9 cellular contexts compared by ENCODE assay signal in genomic region chr2:202037086-202037485, GRCh38. TPM values are rescaled to one million over a fixed set of nuclear protein-coding genes. Genes with fewer than 3 reads are reported as not detected.
DNase-seq lines count a peak whose midpoint lies in the region; ATAC-seq and TF ChIP-seq lines count a peak whose summit lies in the region.
"Had no signal": no experiment of that assay in that cellular context is flagged by ENCODE, and none has a peak within 500 bp of the region (broad histone marks: within the 10 kb centered on the region; RNA-seq: fewer than 3 reads in every experiment).

No MANE protein-coding gene starts in this region.

- no peak for TF ChIP-seq CTCF in breast epithelium (IDR thresholded peaks at IDR 0.05)
- no peak for TF ChIP-seq CTCF in MCF 10A (IDR thresholded peaks at IDR 0.05; ENCODE audit: unreplicated experiment)
- no peak for TF ChIP-seq CTCF in astrocyte of the spinal cord (IDR thresholded peaks at IDR 0.05; ENCODE audit: low read depth, low read length)
- TF ChIP-seq CTCF in left lung (IDR thresholded peaks at IDR 0.05): no peak
- TF ChIP-seq CTCF in tibial artery (IDR thresholded peaks at IDR 0.05): no peak

- H3K27ac ChIP-seq in breast epithelium: peak overlapping the region; percentile 99
- H3K27ac ChIP-seq in left lung: no peak overlapping the region
- peak overlapping the region; percentile 58 to 99 for H3K27ac ChIP-seq in tibial artery

- CTCF ChIA-PET in MCF 10A (lab: Yijun Ruan, JAX): no interaction called here

- peak overlapping the region; percentile 60 to 92 (median 84) for H3K4me3 ChIP-seq in breast epithelium
- peak overlapping the region; percentile 73 for H3K4me3 ChIP-seq in astrocyte of the spinal cord (ENCODE audit: low read depth, low read length)
- peak overlapping the region; percentile 61 for H3K4me3 ChIP-seq in left lung
- peak overlapping the region; percentile 81 to 96 for H3K4me3 ChIP-seq in tibial artery

- H3K4me1 ChIP-seq in breast epithelium (no peaks in the 10 kb centered on the region), left lung (peaks cover 5 to 32% of the 10 kb centered on the region in 2 donors), tibial artery (peaks cover 0 to 61% (median 36%) of the 10 kb centered on the region in 4 donors)

- TF ChIP-seq POLR2A in breast epithelium (IDR thresholded peaks at IDR 0.05): no peak

- BruUV-seq in MCF 10A (replicated peaks; lab: Mats Ljungman, UMichigan): no TSS peak

- no peak overlapping the region for H3K27ac Mint-ChIP-seq in MCF 10A (ENCODE audit: low read depth, unreplicated experiment)

- H3K36me3 ChIP-seq in breast epithelium: no peaks in the 10 kb centered on the region
- H3K36me3 ChIP-seq in left lung: no peaks in the 10 kb centered on the region
- no peaks in the 10 kb centered on the region for H3K36me3 ChIP-seq in tibial artery

- H3K9me3 Mint-ChIP-seq in MCF 10A (ENCODE audit: unreplicated experiment): no peaks in the 10 kb centered on the region

- no peaks in the 10 kb centered on the region for H3K9me3 ChIP-seq in breast epithelium
- no peaks in the 10 kb centered on the region for H3K9me3 ChIP-seq in left lung
- H3K9me3 ChIP-seq in tibial artery: no peaks in the 10 kb centered on the region

- no peaks in the 10 kb centered on the region for H3K27me3 ChIP-seq in breast epithelium
- H3K27me3 ChIP-seq in left lung: peaks cover 8 to 88% of the 10 kb centered on the region in 2 donors
- H3K27me3 ChIP-seq in tibial artery: no peaks in the 10 kb centered on the region

- no peak for ATAC-seq in left lung
- no peak for ATAC-seq in HG03135 (IDR thresholded peaks at IDR 0.05; ENCODE audit: unreplicated experiment)

- in situ Hi-C loops in astrocyte of the spinal cord (cut with HindIII; ENCODE audit: low sequenced_read_pairs): no loop called here

- POLR2A ChIA-PET in MCF 10A (lab: Yijun Ruan, JAX): no interaction called here

- H3K27me3 Mint-ChIP-seq in MCF 10A (ENCODE audit: insufficient read depth, unreplicated experiment): no peaks in the 10 kb centered on the region

- DNase-seq in breast epithelium (ENCODE audit: low spot score in 2 of 2) (no peak), MCF 10A (ENCODE audit: unreplicated experiment) (no peak), astrocyte of the spinal cord (ENCODE audit: low read depth, low spot score) (peak; percentile 59), left lung (no peak), tibial artery (no peak), HUDEP-2 (lab: John Stamatoyannopoulos, UW; ENCODE audit: unreplicated experiment in 76 of 76) (no peak), NCI-H2227 treated with DMSO at 0.1 percent for 48 hours (lab: John Stamatoyannopoulos, UW) (no peak)
- DNase-seq: activated CD8-positive, alpha-beta memory T cell treated with anti-CD3 and anti-CD28 coated beads, Interleukin-2, amount 50 U/mL, for 48 hours had no signal

- intact Hi-C loops in breast epithelium (cut with DNase I; ENCODE audit: low total_unique reads): no loop called here
- intact Hi-C loops in MCF 10A (cut with micrococcal nuclease): loop anchor here (10.0 kb wide), 1 partner anchor 98 kb away; no protein-coding TSS in a partner anchor
- intact Hi-C loops in left lung (cut with DNase I): loop anchor here in 1 of 2 donors (10.0 kb wide), 1 partner anchor 138 kb away; no protein-coding TSS in a partner anchor
- intact Hi-C loops in tibial artery (cut with DNase I; ENCODE audit: low total_unique reads): loop anchor here (5.0 kb wide), 3 partner anchors 140 to 240 kb away; no protein-coding TSS in a partner anchor

- H3K4me1 Mint-ChIP-seq in MCF 10A (ENCODE audit: insufficient read depth, unreplicated experiment): peaks cover 5% of the 10 kb centered on the region

- no peak overlapping the region for H3K4me3 Mint-ChIP-seq in MCF 10A (ENCODE audit: unreplicated experiment)

- H3K36me3 Mint-ChIP-seq in MCF 10A (ENCODE audit: insufficient read depth, unreplicated experiment): no peaks in the 10 kb centered on the region

RNA-seq across cellular contexts. Expression of gene FZD7, which starts 3.4 kb away (rescaled TPM):
- 10 to 100 TPM; 12.5 to 41.4 (median 26.5) TPM for total RNA-seq in breast epithelium
- total RNA-seq in MCF 10A (2022): 1.1 and 1.8 TPM in 2 replicates
- total RNA-seq in left lung: 10 to 100 TPM; 11.1 to 17.6 TPM

RNA-seq across cellular contexts. Expression of gene KIAA2012, which starts 36.0 kb away (rescaled TPM):
- total RNA-seq in breast epithelium (not detected), MCF 10A (2022) (not detected in 2 replicates), left lung (1 to 10 TPM in 1 of 2 donors, not detected in 1; 1.7 TPM)

Comparison
In these comparisons a context has a peak if more than half of its experiments do, and no peak if none do; other contexts are left out.
1. H3K27ac ChIP-seq: peak in breast epithelium (2 of 2) and tibial artery (2 of 2); none in left lung (0 of 2).
2. Peak in every context shown above with its lines, with median percentiles within 50 percentile points of each other: H3K4me3 ChIP-seq.